Comparison of ENCODE assay signal across 17 cellular contexts in the genomic region with DNA sequence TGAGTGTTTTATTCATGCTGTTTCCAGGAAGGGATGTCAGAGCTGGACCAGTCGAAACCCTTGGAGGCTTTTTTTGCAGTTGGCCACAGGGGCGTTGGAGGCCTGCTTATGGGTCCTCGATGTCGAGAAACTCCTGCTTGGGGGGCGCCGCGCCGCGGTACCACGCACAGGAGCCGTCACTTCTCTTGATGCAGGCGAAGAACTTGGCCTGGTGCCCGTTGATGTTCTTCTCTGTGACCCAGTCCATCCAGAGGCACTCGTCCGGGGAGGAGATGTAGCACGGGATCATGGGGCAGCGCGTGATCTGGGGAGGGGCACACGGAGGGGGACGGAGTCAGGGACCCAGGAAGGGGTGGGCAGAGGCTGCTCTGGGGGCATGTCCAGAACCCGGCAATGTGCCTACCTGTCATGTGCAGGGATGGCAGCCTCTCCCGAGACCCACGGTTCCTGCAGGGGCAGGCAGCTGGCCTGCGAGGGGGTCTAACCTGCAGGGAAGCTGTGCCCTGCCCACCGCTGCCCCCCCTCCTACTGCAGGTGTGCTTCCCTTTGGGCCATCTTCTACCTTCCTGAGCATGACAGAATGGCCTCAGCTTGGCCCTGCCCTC. TPM values are rescaled to one million over a fixed set of nuclear protein-coding genes. Genes with fewer than 3 reads are reported as not detected.
A peak's percentile ranks its signal among the peaks of the same experiment; 100 is the strongest.
DNase-seq lines count a peak whose midpoint lies in the region; ATAC-seq and TF ChIP-seq lines count a peak whose summit lies in the region.
"Had no signal": no experiment of that assay in that cellular context is flagged by ENCODE, and none has a peak within 500 bp of the region (broad histone marks: within the 10 kb centered on the region; RNA-seq: fewer than 3 reads in every experiment).

No MANE protein-coding gene starts in this region.

- peaks cover 3% of the 10 kb centered on the region for H3K4me1 ChIP-seq in mesenchymal stem cell (ENCODE audit: control insufficient read depth, insufficient read depth, low read depth, low read length)
- H3K4me1 ChIP-seq in osteoblast (ENCODE audit: insufficient read depth, low read length): no peaks in the 10 kb centered on the region
- no peaks in the 10 kb centered on the region for H3K4me1 ChIP-seq in aorta (ENCODE audit: control insufficient read depth in 1 of 2, insufficient read depth in 2 of 2, low read length in 2 of 2)

- ATAC-seq in aorta (ENCODE audit: low FRiP score): peak; percentile 57
- no peak for ATAC-seq in GM21717 (IDR thresholded peaks at IDR 0.05; ENCODE audit: unreplicated experiment)
- ATAC-seq: CD8-positive, alpha-beta T cell; GM23338; HCT116 had no signal

- peaks cover 3% of the 10 kb centered on the region for H3K79me2 ChIP-seq in osteoblast (ENCODE audit: insufficient read depth, low read length)

- no peak overlapping the region for H3K4me3 ChIP-seq in H7 (ENCODE audit: insufficient read depth, low read depth, low read length)
- H3K4me3 ChIP-seq in mesenchymal stem cell (ENCODE audit: insufficient read depth in 1 of 2, low read depth in 1 of 2, low read length in 2 of 2): no peak overlapping the region
- no peak overlapping the region for H3K4me3 ChIP-seq in osteoblast (ENCODE audit: insufficient read depth, low read length)
- H3K4me3 ChIP-seq in aorta (ENCODE audit: low read length in 2 of 2): no peak overlapping the region
- H3K4me3 ChIP-seq: BLaER1 treated with 17β-estradiol and CSF1 and Interleukin-3, amounts not matched to agents 10 nM and 100 nM; GM23338 had no signal

- no peak overlapping the region for H4K8ac ChIP-seq in mesenchymal stem cell (ENCODE audit: low read length)

- peak; percentile 45 for DNase-seq in H7
- no peak for DNase-seq in mesenchymal stem cell
- DNase-seq in osteoblast (ENCODE audit: insufficient read length, low spot score, missing footprints): peak; percentile 58
- no peak for DNase-seq in aorta
- no peak for DNase-seq in GM13976 (ENCODE audit: low spot score)
- no peak for DNase-seq in HPDE6-E6E7 (ENCODE audit: extremely low spot score)
- DNase-seq: 8988T; Calu3; CD8-positive, alpha-beta T cell; DMS79 treated with DMSO at 0.1 percent for 48 hours; GF-D8; HFFc6 had no signal

- no peak overlapping the region for H3K9ac ChIP-seq in mesenchymal stem cell (ENCODE audit: low read length)
- H3K9ac ChIP-seq: BLaER1 treated with 17β-estradiol and CSF1 and Interleukin-3, amounts not matched to agents 10 nM and 100 nM had no signal

- H3K23ac ChIP-seq in mesenchymal stem cell (ENCODE audit: low read length in 2 of 2): no peak overlapping the region

- H3K14ac ChIP-seq in mesenchymal stem cell (ENCODE audit: low read length in 2 of 2): no peak overlapping the region

- peaks cover 5% of the 10 kb centered on the region for H4K20me1 ChIP-seq in osteoblast (ENCODE audit: insufficient read depth, low read length)

- H2BK15ac ChIP-seq in mesenchymal stem cell (ENCODE audit: low read depth, poor library complexity, severe bottlenecking): no peak overlapping the region

- peak overlapping the region; percentile 1 for H4K91ac ChIP-seq in mesenchymal stem cell (ENCODE audit: low read length)

- H3K27me3 ChIP-seq in H7 (ENCODE audit: control insufficient read depth, insufficient read depth, low read length) (no peaks in the 10 kb centered on the region), mesenchymal stem cell (ENCODE audit: control insufficient read depth in 1 of 2, insufficient read depth in 1 of 2, low read length in 2 of 2) (no peaks in the 10 kb centered on the region), osteoblast (ENCODE audit: insufficient read depth, low read length) (no peaks in the 10 kb centered on the region), aorta (ENCODE audit: control insufficient read depth in 1 of 2, insufficient read depth in 2 of 2, low read length in 1 of 2) (no peaks in the 10 kb centered on the region)
- H3K27me3 ChIP-seq: BLaER1 treated with 17β-estradiol and CSF1 and Interleukin-3, amounts not matched to agents 10 nM and 100 nM had no signal

- no peak overlapping the region for H2AK5ac ChIP-seq in mesenchymal stem cell (ENCODE audit: low read length, severe bottlenecking)

- no peak overlapping the region for H3K4ac ChIP-seq in mesenchymal stem cell (ENCODE audit: low read depth in 1 of 2, low read length in 2 of 2)

- TF ChIP-seq CTCF in osteoblast (IDR thresholded peaks at IDR 0.05; ENCODE audit: extremely low read depth, low read depth, low read length) (no peak), GM13976 (IDR thresholded peaks at IDR 0.05; ENCODE audit: borderline replicate concordance, control extremely low read depth, extremely low read depth, insufficient read depth, missing control alignments) (no peak)

- no peak overlapping the region for H2BK12ac ChIP-seq in mesenchymal stem cell (ENCODE audit: low read length in 2 of 2)

- H3K27ac ChIP-seq in mesenchymal stem cell (ENCODE audit: low read length, poor library complexity, severe bottlenecking) (no peak overlapping the region), osteoblast (ENCODE audit: low read depth, low read length) (no peak overlapping the region), aorta (ENCODE audit: low read depth in 1 of 2, low read length in 2 of 2) (no peak overlapping the region)
- H3K27ac ChIP-seq: BLaER1 treated with 17β-estradiol and CSF1 and Interleukin-3, amounts not matched to agents 10 nM and 100 nM had no signal

- intact Hi-C loops in aorta (cut with DNase I): no loop called here

- no peak overlapping the region for H3K4me2 ChIP-seq in mesenchymal stem cell (ENCODE audit: low read length, poor library complexity, severe bottlenecking)
- no peak overlapping the region for H3K4me2 ChIP-seq in osteoblast (ENCODE audit: insufficient read depth, low read length)
- H3K4me2 ChIP-seq: BLaER1 treated with 17β-estradiol and CSF1 and Interleukin-3, amounts not matched to agents 10 nM and 100 nM; GM23338 had no signal

- H3K9me3 ChIP-seq in mesenchymal stem cell (ENCODE audit: control insufficient read depth, low read length): no peaks in the 10 kb centered on the region
- H3K9me3 ChIP-seq in osteoblast (ENCODE audit: low read depth, low read length): no peaks in the 10 kb centered on the region
- no peaks in the 10 kb centered on the region for H3K9me3 ChIP-seq in aorta (ENCODE audit: control insufficient read depth, low read length)
- H3K9me3 ChIP-seq: BLaER1 treated with 17β-estradiol and CSF1 and Interleukin-3, amounts not matched to agents 10 nM and 100 nM had no signal

- H2BK5ac ChIP-seq in mesenchymal stem cell (ENCODE audit: low read depth, low read length, poor library complexity, severe bottlenecking): no peak overlapping the region

- no peak overlapping the region for H3K18ac ChIP-seq in mesenchymal stem cell (ENCODE audit: low read depth in 1 of 2, low read length in 2 of 2)

- in situ Hi-C loops in GM13976 (cut with MboI; ENCODE audit: low sequenced_read_pairs, unreplicated experiment): no loop called here

- no peak overlapping the region for H2AFZ ChIP-seq in mesenchymal stem cell (ENCODE audit: low read depth, low read length)
- H2AFZ ChIP-seq in osteoblast (ENCODE audit: low read length): no peak overlapping the region
- H2AFZ ChIP-seq: GM23338 had no signal

- no peak overlapping the region for H2BK120ac ChIP-seq in mesenchymal stem cell (ENCODE audit: low read depth, low read length)

- peaks cover 9% of the 10 kb centered on the region for H3K79me1 ChIP-seq in mesenchymal stem cell (replicated peaks; ENCODE audit: low read length, poor library complexity, severe bottlenecking)

- WGBS in mesenchymal stem cell: 98% methylated on average over 25 of the region's 25 CpGs
- 90 to 91% methylated on average over 25 of the region's 25 CpGs for WGBS in aorta, 2 donors

- no peaks in the 10 kb centered on the region for H3K36me3 ChIP-seq in H7 (replicated peaks; ENCODE audit: control insufficient read depth, insufficient read depth, low read length)
- H3K36me3 ChIP-seq in mesenchymal stem cell (ENCODE audit: control insufficient read depth in 1 of 2, insufficient read depth in 2 of 2, low read depth in 1 of 2, low read length in 2 of 2): peaks cover 50 to 83% of the 10 kb centered on the region in 2 experiments
- peaks cover 52% of the 10 kb centered on the region for H3K36me3 ChIP-seq in osteoblast (ENCODE audit: insufficient read depth, low read length)
- peaks cover 0 to 7% of the 10 kb centered on the region in 2 donors for H3K36me3 ChIP-seq in aorta (ENCODE audit: control insufficient read depth in 1 of 2, insufficient read depth in 2 of 2, low read length in 1 of 2)

RNA-seq across cellular contexts. Expression of gene USP36, which starts 15.0 kb away (rescaled TPM):
- total RNA-seq in H7 (2014; rRNA removed; shearing (Covaris generic)): 24.6 and 32.8 TPM in 2 replicates
- 31.5 TPM for polyA plus RNA-seq in mesenchymal stem cell (2013, experiment 1 of 2)
- polyA plus RNA-seq in mesenchymal stem cell (2013, experiment 2 of 2): 30.8 TPM
- total RNA-seq in osteoblast: 30.8 and 34.8 TPM in 2 replicates
- 10 to 100 TPM; 64.6 to 68.1 TPM for total RNA-seq in aorta
- polyA plus RNA-seq in aorta: 10 to 100 TPM in 1 of 2 donors, 1 to 10 TPM in 1; 5.9 to 33.4 TPM

RNA-seq across cellular contexts. Expression of gene CEP295NL, which starts 47.3 kb away (rescaled TPM):
- 0.07 TPM in 1 of 2 replicates, not detected in the other for total RNA-seq in H7 (2014; rRNA removed; shearing (Covaris generic))
- 0.04 TPM for polyA plus RNA-seq in mesenchymal stem cell (2013, experiment 1 of 2)
- 0.05 TPM for polyA plus RNA-seq in mesenchymal stem cell (2013, experiment 2 of 2)
- total RNA-seq in osteoblast (2.5 and 5.3 TPM in 2 replicates), aorta (10 to 100 TPM; 10.1 to 13.9 TPM)
- polyA plus RNA-seq in aorta: under 1 TPM; 0.25 to 0.82 TPM
- total RNA-seq: HepG2 had no signal
- polyA plus RNA-seq: GM23338, HepG2 had no signal

Comparison
In these comparisons a context has a peak if more than half of its experiments do, and no peak if none do; other contexts are left out.
1. DNase-seq: peak in H7 (single experiment) and osteoblast (single experiment); none in mesenchymal stem cell (single experiment), aorta (0 of 2), GM13976 (single experiment) and HPDE6-E6E7 (single experiment).